In genomic region chr5:15682122-15682521, GRCh38 we compare ENCODE assay signal across 22 cellular contexts.
DNase-seq lines count a peak whose midpoint lies in the region; ATAC-seq, FAIRE-seq and TF ChIP-seq lines count a peak whose summit lies in the region.
"Had no signal": no experiment of that assay in that cellular context is flagged by ENCODE, and none has a peak within 500 bp of the region (broad histone marks: within the 10 kb centered on the region; RNA-seq: fewer than 3 reads in every experiment).

No MANE protein-coding gene starts in this region.

- H3K36me3 ChIP-seq in HepG2 (replicated peaks in 1 of 2; ENCODE audit: control insufficient read depth in 1 of 2, insufficient read depth in 2 of 2, low read length in 2 of 2) (no peaks in the 10 kb centered on the region), right lobe of liver (no peaks in the 10 kb centered on the region), mesendoderm (ENCODE audit: control insufficient read depth, insufficient read depth, low read length) (no peaks in the 10 kb centered on the region), adrenal gland (replicated peaks in 1 of 2) (no peaks in the 10 kb centered on the region)
- H3K36me3 ChIP-seq: BE2C; BLaER1 treated with 17β-estradiol and CSF1 and Interleukin-3, amounts not matched to agents 10 nM and 100 nM had no signal

- no peak overlapping the region for H3K9ac ChIP-seq in HepG2 (ENCODE audit: insufficient read depth, low read depth, low read length)
- H3K9ac ChIP-seq in mesendoderm (ENCODE audit: low read length): no peak overlapping the region
- H3K9ac ChIP-seq: BLaER1 treated with 17β-estradiol and CSF1 and Interleukin-3, amounts not matched to agents 10 nM and 100 nM had no signal

- H3K23ac ChIP-seq in mesendoderm (ENCODE audit: low read length): no peak overlapping the region

- H3K4me1 ChIP-seq in HepG2 (ENCODE audit: insufficient read depth, low read length) (no peaks in the 10 kb centered on the region), right lobe of liver (no peaks in the 10 kb centered on the region), mesendoderm (ENCODE audit: control insufficient read depth, low read depth, low read length) (peaks cover 9% of the 10 kb centered on the region), adrenal gland (replicated peaks in 1 of 2) (no peaks in the 10 kb centered on the region)
- H3K4me1 ChIP-seq: A549 had no signal

- H2AFZ ChIP-seq in HepG2 (ENCODE audit: low read length): no peak overlapping the region

- TF ChIP-seq EP300 in HepG2 (IDR thresholded peaks at IDR 0.05; ENCODE audit: low read depth in 2 of 2, low read length in 2 of 2) (no peak), HepG2 (CRISPR knock-in tag; IDR thresholded peaks at IDR 0.05; ENCODE audit: borderline replicate concordance) (no peak)

- H2AK5ac ChIP-seq in mesendoderm (ENCODE audit: low read length): no peak overlapping the region

- no peak overlapping the region for H4K8ac ChIP-seq in mesendoderm (ENCODE audit: low read depth, low read length)

- no peaks in the 10 kb centered on the region for H3K79me2 ChIP-seq in HepG2 (ENCODE audit: insufficient read depth, low read length)
- no peaks in the 10 kb centered on the region for H3K79me2 ChIP-seq in mesendoderm (ENCODE audit: control insufficient read depth, insufficient read depth, low read length)

- POLR2A ChIA-PET in HepG2 (lab: Yijun Ruan, JAX): no interaction called here

- H4K5ac ChIP-seq in mesendoderm (ENCODE audit: low read length): no peak overlapping the region

- H3K56ac ChIP-seq in mesendoderm (ENCODE audit: low read length): no peak overlapping the region

- intact Hi-C loops in HepG2 (cut with micrococcal nuclease; ENCODE audit: unreplicated experiment): loop anchor here (2.0 kb wide), 1 partner anchor 313 kb away; no protein-coding TSS in a partner anchor
- intact Hi-C loops in right lobe of liver (cut with DNase I): no loop called here
- intact Hi-C loops in adrenal gland (cut with DNase I): no loop called here

- no peak overlapping the region for H3K4ac ChIP-seq in mesendoderm (ENCODE audit: low read depth, low read length)

- H2BK5ac ChIP-seq in mesendoderm (ENCODE audit: low read length): no peak overlapping the region

- H3K18ac ChIP-seq in mesendoderm (ENCODE audit: low read length): peak overlapping the region; percentile 25

- H3K9me3 ChIP-seq in HepG2 (ENCODE audit: low read length) (no peaks in the 10 kb centered on the region), right lobe of liver (no peaks in the 10 kb centered on the region), adrenal gland (replicated peaks in 1 of 3) (no peaks in the 10 kb centered on the region)
- H3K9me3 ChIP-seq: A549; BE2C; BLaER1 treated with 17β-estradiol and CSF1 and Interleukin-3, amounts not matched to agents 10 nM and 100 nM had no signal

- BruUV-seq in HepG2 (replicated peaks; lab: Mats Ljungman, UMichigan): no TSS peak

- H2BK120ac ChIP-seq in mesendoderm (ENCODE audit: low read depth, low read length): no peak overlapping the region

- H3K27me3 ChIP-seq in HepG2 (ENCODE audit: control insufficient read depth in 1 of 2, insufficient read depth in 2 of 2, low read length in 2 of 2): no peaks in the 10 kb centered on the region
- H3K27me3 ChIP-seq in right lobe of liver: no peaks in the 10 kb centered on the region
- H3K27me3 ChIP-seq in mesendoderm (ENCODE audit: insufficient read depth, low read length, poor library complexity): no peaks in the 10 kb centered on the region
- H3K27me3 ChIP-seq in adrenal gland: no peaks in the 10 kb centered on the region
- H3K27me3 ChIP-seq: BE2C; BLaER1 treated with 17β-estradiol and CSF1 and Interleukin-3, amounts not matched to agents 10 nM and 100 nM had no signal

- no peaks in the 10 kb centered on the region for H4K20me1 ChIP-seq in HepG2 (ENCODE audit: insufficient read depth, low read length)
- H4K20me1 ChIP-seq: BLaER1 treated with 17β-estradiol and CSF1 and Interleukin-3, amounts not matched to agents 10 nM and 100 nM had no signal

- H3K4me2 ChIP-seq in HepG2 (ENCODE audit: low read depth, low read length): no peak overlapping the region
- H3K4me2 ChIP-seq in mesendoderm (ENCODE audit: low read length): no peak overlapping the region
- H3K4me2 ChIP-seq: A549 had no signal

- CTCF ChIA-PET in HepG2 (lab: Yijun Ruan, JAX; ENCODE audit: low intra/inter-chr PET ratio, low total read pairs): no interaction called here

- 0% methylated on average over 3 of the region's 3 CpGs for WGBS in HepG2 (ENCODE audit: low lambda C conversion rate)
- WGBS in right lobe of liver (ENCODE audit: insufficient coverage, low coverage, low lambda C conversion rate, missing lambda C conversion rate): 54% methylated on average over 3 of the region's 3 CpGs
- WGBS in mesendoderm (ENCODE audit: extremely low coverage, insufficient coverage, low lambda C conversion rate): no CpG with 5 or more reads among the region's 3 CpGs
- WGBS in adrenal gland, 4 donors: 87 to 96% (median 91%) methylated on average over 3 of the region's 3 CpGs

- TF ChIP-seq RAD21 in HepG2 (CRISPR knock-in tag; IDR thresholded peaks at IDR 0.05): no peak

- no peak for FAIRE-seq in HepG2 (lab: Jason Lieb, UNC)
- no peak for FAIRE-seq in D721Med (lab: Jason Lieb, UNC)
- FAIRE-seq: A549, G401.6, GM12892 had no signal

- peaks cover 4% of the 10 kb centered on the region for H3K79me1 ChIP-seq in mesendoderm (ENCODE audit: low read length)

- in situ Hi-C loops in HepG2 (cut with HindIII; ENCODE audit: extremely low pct_ligation_motif_present, low pct_unique_long_range_greater_than_20kb): no loop called here

- H3K4me3 ChIP-seq in HepG2 (replicated peaks in 1 of 3; ENCODE audit: insufficient read depth in 1 of 3, low read depth in 2 of 3, low read length in 3 of 3): no peak overlapping the region
- H3K4me3 ChIP-seq in right lobe of liver: no peak overlapping the region
- H3K4me3 ChIP-seq in epithelial cell of esophagus (ENCODE audit: low read length): no peak overlapping the region
- H3K4me3 ChIP-seq in mesendoderm (ENCODE audit: low read length): no peak overlapping the region
- no peak overlapping the region for H3K4me3 ChIP-seq in adrenal gland
- H3K4me3 ChIP-seq: A549; BLaER1 treated with 17β-estradiol and CSF1 and Interleukin-3, amounts not matched to agents 10 nM and 100 nM had no signal

- TF ChIP-seq POLR2A in HepG2 (IDR thresholded peaks at IDR 0.05; ENCODE audit: insufficient read depth in 1 of 2, low read depth in 2 of 2, low read length in 2 of 2) (no peak), right lobe of liver (IDR thresholded peaks at IDR 0.05) (no peak), adrenal gland (IDR thresholded peaks at IDR 0.05) (no peak)

- DNase-seq in HepG2 (ENCODE audit: low spot score) (no peak), right lobe of liver (no peak), epithelial cell of esophagus (ENCODE audit: low read depth) (peak; percentile 6), mesendoderm (peak; percentile 45), adrenal gland (no peak), D721Med (ENCODE audit: insufficient read length, low spot score) (no peak)
- DNase-seq: 8988T; ACHN; AML-193; BE2C; Calu3; CD4-positive, alpha-beta memory T cell; COR-L47; DMS153; DND-41; GOT3; H7; HCEC 1CT had no signal

- ATAC-seq in HepG2: no peak
- no peak for ATAC-seq in right lobe of liver
- ATAC-seq: A549 had no signal

- H2BK15ac ChIP-seq in mesendoderm (replicated peaks; ENCODE audit: low read depth): no peak overlapping the region

- TF ChIP-seq CTCF in HepG2 (CRISPR knock-in tag; IDR thresholded peaks at IDR 0.05) (no peak), right lobe of liver (IDR thresholded peaks at IDR 0.05) (no peak), epithelial cell of esophagus (IDR thresholded peaks at IDR 0.05; ENCODE audit: insufficient read depth, low read depth, low read length, missing control alignments) (no peak), adrenal gland (IDR thresholded peaks at IDR 0.05) (no peak), D721Med (IDR thresholded peaks at IDR 0.05; ENCODE audit: insufficient read depth, missing control alignments) (no peak)

- no peak overlapping the region for H3K27ac ChIP-seq in HepG2 (ENCODE audit: extremely low read length, insufficient read depth, low read length)
- H3K27ac ChIP-seq in right lobe of liver: no peak overlapping the region
- no peak overlapping the region for H3K27ac ChIP-seq in mesendoderm (ENCODE audit: low read depth, low read length)
- no peak overlapping the region for H3K27ac ChIP-seq in adrenal gland
- H3K27ac ChIP-seq: A549; BLaER1 treated with 17β-estradiol and CSF1 and Interleukin-3, amounts not matched to agents 10 nM and 100 nM had no signal

TF ChIP-seq in HepG2, 621 proteins besides CTCF, POLR2A, EP300 and RAD21 (continues in another document):
- TF ChIP-seq RAD51 (IDR thresholded peaks at IDR 0.05; ENCODE audit: borderline replicate concordance) (peak; percentile 65; the same call in 1 of the 2 replicates), AFF4 (CRISPR knock-in tag; IDR thresholded peaks at IDR 0.05) (no peak)

Comparison
In these comparisons a context has a peak if more than half of its experiments do, and no peak if none do; other contexts are left out.
1. DNase-seq: peak in epithelial cell of esophagus (single experiment) and mesendoderm (single experiment); none in HepG2 (single experiment), right lobe of liver (0 of 3), adrenal gland (0 of 7) and D721Med (single experiment).